8 cellular contexts compared by ENCODE assay signal in the genomic region with DNA sequence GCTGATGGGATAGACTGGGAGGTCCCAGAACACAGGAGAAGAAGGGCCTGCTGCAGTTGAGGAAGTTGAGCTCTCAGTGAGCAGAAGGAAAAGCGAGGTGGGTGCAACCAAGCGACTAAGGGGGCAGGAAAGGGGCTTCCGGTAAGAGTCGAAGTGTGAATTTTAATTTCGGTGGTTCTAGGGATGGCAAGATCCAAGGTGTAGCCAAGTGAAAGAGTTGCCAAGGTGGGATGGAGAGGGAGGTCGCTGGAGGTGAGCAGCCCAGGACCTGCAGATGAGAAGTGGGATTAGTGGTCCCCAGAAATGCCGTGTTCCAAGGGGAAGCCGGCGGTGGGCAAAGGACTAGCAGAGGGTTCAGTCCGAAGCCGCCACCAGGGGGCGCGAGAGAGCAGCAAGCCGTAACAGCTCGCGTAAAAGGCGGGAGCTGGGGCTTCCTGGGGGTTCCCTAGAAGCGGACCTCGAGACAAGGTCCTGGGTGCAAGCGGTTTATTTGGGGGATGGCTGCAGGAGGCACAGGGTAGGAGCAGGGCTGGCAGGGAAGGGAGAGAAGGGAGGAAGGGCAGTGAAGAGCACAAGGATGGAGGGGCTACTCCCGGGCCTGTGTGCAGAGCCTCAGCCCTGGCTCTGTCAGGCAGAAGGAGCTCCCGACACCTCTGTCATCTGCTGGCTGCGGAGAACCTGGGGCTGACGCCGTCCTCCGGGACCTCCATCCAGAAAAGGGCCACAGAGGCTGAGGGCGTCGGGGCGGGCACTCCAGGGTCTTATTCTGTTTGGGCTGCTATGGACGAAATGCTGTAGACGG.
A peak's percentile ranks its signal among the peaks of the same experiment; 100 is the strongest.
DNase-seq lines count a peak whose midpoint lies in the region; ATAC-seq and TF ChIP-seq lines count a peak whose summit lies in the region.

No MANE protein-coding gene starts in this region.

- H3K27ac ChIP-seq in heart right ventricle = no peak overlapping the region

- 39 to 41% methylated on average over 31 of the region's 31 CpGs for WGBS in heart right ventricle, 2 donors

- peaks cover 0 to 24% (median 0%) of the 10 kb centered on the region in 7 donors for H3K27me3 ChIP-seq in heart right ventricle

- intact Hi-C loops in heart right ventricle (cut with DNase I) = loop anchor here in 6 of 10 donors (5.0 to 10.0 kb wide), 5 partner anchors 296 to 503 kb away; no protein-coding TSS in a partner anchor

- peak; percentile 7 for DNase-seq in HT1080 (ENCODE audit: low read depth)
- DNase-seq in activated CD4-positive, alpha-beta T cell treated with anti-CD3 and anti-CD28 coated beads, Interleukin-2, amount 50 U/mL, for 1 hour = peak; percentile 7
- peak; percentile 24 to 53 for DNase-seq in heart right ventricle
- peak; percentile 62 for DNase-seq in stimulated activated CD4-positive, alpha-beta T cell treated with anti-CD3 and anti-CD28 coated beads, Interleukin-15, amount 100 ng/mL, for 24 hours
- DNase-seq in T1000 (lab: John Stamatoyannopoulos, UW) = no peak
- no peak for DNase-seq in NCI-H2081 treated with DMSO at 0.1 percent for 48 hours (lab: John Stamatoyannopoulos, UW)

- H3K4me3 ChIP-seq in heart right ventricle = no peak overlapping the region

- ATAC-seq in heart right ventricle = peak in 2 of 8 donors; percentile 48 to 64
- no peak for ATAC-seq in HG02981 (IDR thresholded peaks at IDR 0.05; ENCODE audit: unreplicated experiment)

- H3K36me3 ChIP-seq in heart right ventricle = no peaks in the 10 kb centered on the region

- H3K4me1 ChIP-seq in heart right ventricle = no peaks in the 10 kb centered on the region

- TF ChIP-seq CTCF in GM12872 (IDR thresholded peaks at IDR 0.05; ENCODE audit: insufficient read depth, low read depth, low read length) (peak; percentile 85), heart right ventricle (IDR thresholded peaks at IDR 0.05) (peak; percentile 58 to 82 (median 74))

- H3K9me3 ChIP-seq in heart right ventricle = no peaks in the 10 kb centered on the region

Comparison
In these comparisons a context has a peak if more than half of its experiments do, and no peak if none do; other contexts are left out.
1. DNase-seq: peak in HT1080 (single experiment), activated CD4-positive, alpha-beta T cell treated with anti-CD3 and anti-CD28 coated beads, Interleukin-2, amount 50 U/mL, for 1 hour (single experiment), heart right ventricle (2 of 2) and stimulated activated CD4-positive, alpha-beta T cell treated with anti-CD3 and anti-CD28 coated beads, Interleukin-15, amount 100 ng/mL, for 24 hours (single experiment); none in T1000 (single experiment) and NCI-H2081 treated with DMSO at 0.1 percent for 48 hours (single experiment).